Comparison of ENCODE assay signal across 1 cellular context in the genomic region with DNA sequence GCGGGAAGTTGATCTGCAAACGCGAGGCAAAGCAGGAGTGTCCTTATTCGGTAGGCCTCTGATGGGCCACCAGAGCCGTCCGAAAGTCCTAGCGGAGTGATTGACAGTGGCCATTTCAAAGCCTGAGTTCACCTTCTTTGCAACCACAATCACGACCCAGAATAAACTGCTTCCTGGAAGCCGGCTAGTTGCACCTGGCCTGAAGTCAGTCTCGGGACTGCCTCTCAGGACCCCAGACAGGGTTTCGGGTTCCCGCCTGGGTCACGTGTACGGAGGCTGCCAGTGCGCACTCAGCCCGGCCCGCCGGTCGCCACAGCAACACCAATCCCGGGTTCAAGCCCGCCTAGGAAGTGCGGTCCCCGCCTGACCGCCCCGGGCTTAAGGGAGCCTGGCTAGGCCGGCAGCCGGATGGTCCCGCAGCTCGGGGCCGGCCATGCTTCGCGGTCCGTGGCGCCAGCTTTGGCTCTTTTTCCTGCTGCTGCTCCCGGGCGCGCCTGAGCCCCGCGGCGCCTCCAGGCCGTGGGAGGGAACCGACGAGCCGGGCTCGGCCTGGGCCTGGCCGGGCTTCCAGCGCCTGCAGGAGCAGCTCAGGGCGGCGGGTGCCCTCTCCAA.
TF ChIP-seq lines count a peak whose summit lies in the region.

A gene with protein sequence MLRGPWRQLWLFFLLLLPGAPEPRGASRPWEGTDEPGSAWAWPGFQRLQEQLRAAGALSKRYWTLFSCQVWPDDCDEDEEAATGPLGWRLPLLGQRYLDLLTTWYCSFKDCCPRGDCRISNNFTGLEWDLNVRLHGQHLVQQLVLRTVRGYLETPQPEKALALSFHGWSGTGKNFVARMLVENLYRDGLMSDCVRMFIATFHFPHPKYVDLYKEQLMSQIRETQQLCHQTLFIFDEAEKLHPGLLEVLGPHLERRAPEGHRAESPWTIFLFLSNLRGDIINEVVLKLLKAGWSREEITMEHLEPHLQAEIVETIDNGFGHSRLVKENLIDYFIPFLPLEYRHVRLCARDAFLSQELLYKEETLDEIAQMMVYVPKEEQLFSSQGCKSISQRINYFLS (plus strand): TSS at position 375 of the 612 bp plus-strand sequence. CDS start 59 bp downstream, at position 434.

TF ChIP-seq in K562, 482 proteins besides CTCF, POLR2A, EP300 and RAD21 (continued from another document and continues in another):
- TF ChIP-seq PHF21A (IDR thresholded peaks at IDR 0.05; ENCODE audit: borderline replicate concordance, low read depth) (peak; percentile 92; the same call in 1 of the 2 replicates), XRCC3 (IDR thresholded peaks at IDR 0.05) (no peak), FOXM1 (IDR thresholded peaks at IDR 0.05; ENCODE audit: low read depth) (no peak), FOXM1 (CRISPR knock-in tag; IDR thresholded peaks at IDR 0.05; ENCODE audit: low read depth) (no peak; the same call in 1 of the 2 replicates), RBBP5 (IDR thresholded peaks at IDR 0.05; ENCODE audit: borderline replicate concordance, insufficient read depth, low read length, poor library complexity, severe bottlenecking) (peak; percentile 75), MTA2 (IDR thresholded peaks at IDR 0.05; ENCODE audit: low read depth) (no peak), SMARCC2 (IDR thresholded peaks at IDR 0.05; ENCODE audit: low read depth) (no peak), ZNF75A (CRISPR knock-in tag; IDR thresholded peaks at IDR 0.05) (no peak), KHSRP (IDR thresholded peaks at IDR 0.05) (no peak), HNRNPL (IDR thresholded peaks at IDR 0.05; ENCODE audit: low read depth, low read length) (no peak), SRSF1 (IDR thresholded peaks at IDR 0.05; ENCODE audit: low read depth, low read length) (no peak), DNMT1 (IDR thresholded peaks at IDR 0.05) (no peak), HNRNPLL (IDR thresholded peaks at IDR 0.05; ENCODE audit: low read depth, low read length, poor library complexity, severe bottlenecking) (peak; percentile 5), ZNF24 (IDR thresholded peaks at IDR 0.05) (no peak), ILF3 (IDR thresholded peaks at IDR 0.05; ENCODE audit: borderline replicate concordance) (no peak), ZNF696 (CRISPR knock-in tag; conservative IDR thresholded peaks at IDR 0.05) (no peak), ZBED1 (IDR thresholded peaks at IDR 0.05) (no peak), RFX1 (IDR thresholded peaks at IDR 0.05) (peak; percentile 96), ZNF12 (CRISPR knock-in tag; IDR thresholded peaks at IDR 0.05) (peak; percentile 34), CBX8 (IDR thresholded peaks at IDR 0.05; ENCODE audit: borderline replicate concordance, extremely low read depth, low read depth, low read length, poor library complexity, severe bottlenecking) (no peak), ATF7 (IDR thresholded peaks at IDR 0.05) (peak; percentile 70)
- TF ChIP-seq, protein P1, sequence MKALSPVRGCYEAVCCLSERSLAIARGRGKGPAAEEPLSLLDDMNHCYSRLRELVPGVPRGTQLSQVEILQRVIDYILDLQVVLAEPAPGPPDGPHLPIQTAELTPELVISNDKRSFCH (CRISPR knock-in tag; IDR thresholded peaks at IDR 0.05) = no peak
- TF ChIP-seq, protein P1 (tag; IDR thresholded peaks at IDR 0.05) = peak; percentile 60
- TF ChIP-seq, protein P2, sequence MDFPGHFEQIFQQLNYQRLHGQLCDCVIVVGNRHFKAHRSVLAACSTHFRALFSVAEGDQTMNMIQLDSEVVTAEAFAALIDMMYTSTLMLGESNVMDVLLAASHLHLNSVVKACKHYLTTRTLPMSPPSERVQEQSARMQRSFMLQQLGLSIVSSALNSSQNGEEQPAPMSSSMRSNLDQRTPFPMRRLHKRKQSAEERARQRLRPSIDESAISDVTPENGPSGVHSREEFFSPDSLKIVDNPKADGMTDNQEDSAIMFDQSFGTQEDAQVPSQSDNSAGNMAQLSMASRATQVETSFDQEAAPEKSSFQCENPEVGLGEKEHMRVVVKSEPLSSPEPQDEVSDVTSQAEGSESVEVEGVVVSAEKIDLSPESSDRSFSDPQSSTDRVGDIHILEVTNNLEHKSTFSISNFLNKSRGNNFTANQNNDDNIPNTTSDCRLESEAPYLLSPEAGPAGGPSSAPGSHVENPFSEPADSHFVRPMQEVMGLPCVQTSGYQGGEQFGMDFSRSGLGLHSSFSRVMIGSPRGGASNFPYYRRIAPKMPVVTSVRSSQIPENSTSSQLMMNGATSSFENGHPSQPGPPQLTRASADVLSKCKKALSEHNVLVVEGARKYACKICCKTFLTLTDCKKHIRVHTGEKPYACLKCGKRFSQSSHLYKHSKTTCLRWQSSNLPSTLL (IDR thresholded peaks at IDR 0.05) = no peak
- TF ChIP-seq, protein P3, sequence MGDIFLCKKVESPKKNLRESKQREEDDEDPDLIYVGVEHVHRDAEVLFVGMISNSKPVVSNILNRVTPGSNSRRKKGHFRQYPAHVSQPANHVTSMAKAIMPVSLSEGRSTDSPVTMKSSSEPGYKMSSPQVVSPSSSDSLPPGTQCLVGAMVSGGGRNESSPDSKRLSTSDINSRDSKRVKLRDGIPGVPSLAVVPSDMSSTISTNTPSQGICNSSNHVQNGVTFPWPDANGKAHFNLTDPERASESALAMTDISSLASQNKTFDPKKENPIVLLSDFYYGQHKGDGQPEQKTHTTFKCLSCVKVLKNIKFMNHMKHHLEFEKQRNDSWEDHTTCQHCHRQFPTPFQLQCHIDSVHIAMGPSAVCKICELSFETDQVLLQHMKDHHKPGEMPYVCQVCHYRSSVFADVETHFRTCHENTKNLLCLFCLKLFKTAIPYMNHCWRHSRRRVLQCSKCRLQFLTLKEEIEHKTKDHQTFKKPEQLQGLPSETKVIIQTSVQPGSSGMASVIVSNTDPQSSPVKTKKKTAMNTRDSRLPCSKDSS (IDR thresholded peaks at IDR 0.05; ENCODE audit: low read depth, partially characterized antibody) = no peak
- TF ChIP-seq, protein P4, sequence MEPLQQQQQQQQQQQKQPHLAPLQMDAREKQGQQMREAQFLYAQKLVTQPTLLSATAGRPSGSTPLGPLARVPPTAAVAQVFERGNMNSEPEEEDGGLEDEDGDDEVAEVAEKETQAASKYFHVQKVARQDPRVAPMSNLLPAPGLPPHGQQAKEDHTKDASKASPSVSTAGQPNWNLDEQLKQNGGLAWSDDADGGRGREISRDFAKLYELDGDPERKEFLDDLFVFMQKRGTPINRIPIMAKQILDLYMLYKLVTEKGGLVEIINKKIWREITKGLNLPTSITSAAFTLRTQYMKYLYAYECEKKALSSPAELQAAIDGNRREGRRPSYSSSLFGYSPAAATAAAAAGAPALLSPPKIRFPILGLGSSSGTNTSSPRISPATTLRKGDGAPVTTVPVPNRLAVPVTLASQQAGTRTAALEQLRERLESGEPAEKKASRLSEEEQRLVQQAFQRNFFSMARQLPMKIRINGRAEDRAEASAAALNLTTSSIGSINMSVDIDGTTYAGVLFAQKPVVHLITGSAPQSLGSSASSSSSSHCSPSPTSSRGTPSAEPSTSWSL (CRISPR knock-in tag; IDR thresholded peaks at IDR 0.05; ENCODE audit: borderline replicate concordance) = no peak
- TF ChIP-seq, protein P5, sequence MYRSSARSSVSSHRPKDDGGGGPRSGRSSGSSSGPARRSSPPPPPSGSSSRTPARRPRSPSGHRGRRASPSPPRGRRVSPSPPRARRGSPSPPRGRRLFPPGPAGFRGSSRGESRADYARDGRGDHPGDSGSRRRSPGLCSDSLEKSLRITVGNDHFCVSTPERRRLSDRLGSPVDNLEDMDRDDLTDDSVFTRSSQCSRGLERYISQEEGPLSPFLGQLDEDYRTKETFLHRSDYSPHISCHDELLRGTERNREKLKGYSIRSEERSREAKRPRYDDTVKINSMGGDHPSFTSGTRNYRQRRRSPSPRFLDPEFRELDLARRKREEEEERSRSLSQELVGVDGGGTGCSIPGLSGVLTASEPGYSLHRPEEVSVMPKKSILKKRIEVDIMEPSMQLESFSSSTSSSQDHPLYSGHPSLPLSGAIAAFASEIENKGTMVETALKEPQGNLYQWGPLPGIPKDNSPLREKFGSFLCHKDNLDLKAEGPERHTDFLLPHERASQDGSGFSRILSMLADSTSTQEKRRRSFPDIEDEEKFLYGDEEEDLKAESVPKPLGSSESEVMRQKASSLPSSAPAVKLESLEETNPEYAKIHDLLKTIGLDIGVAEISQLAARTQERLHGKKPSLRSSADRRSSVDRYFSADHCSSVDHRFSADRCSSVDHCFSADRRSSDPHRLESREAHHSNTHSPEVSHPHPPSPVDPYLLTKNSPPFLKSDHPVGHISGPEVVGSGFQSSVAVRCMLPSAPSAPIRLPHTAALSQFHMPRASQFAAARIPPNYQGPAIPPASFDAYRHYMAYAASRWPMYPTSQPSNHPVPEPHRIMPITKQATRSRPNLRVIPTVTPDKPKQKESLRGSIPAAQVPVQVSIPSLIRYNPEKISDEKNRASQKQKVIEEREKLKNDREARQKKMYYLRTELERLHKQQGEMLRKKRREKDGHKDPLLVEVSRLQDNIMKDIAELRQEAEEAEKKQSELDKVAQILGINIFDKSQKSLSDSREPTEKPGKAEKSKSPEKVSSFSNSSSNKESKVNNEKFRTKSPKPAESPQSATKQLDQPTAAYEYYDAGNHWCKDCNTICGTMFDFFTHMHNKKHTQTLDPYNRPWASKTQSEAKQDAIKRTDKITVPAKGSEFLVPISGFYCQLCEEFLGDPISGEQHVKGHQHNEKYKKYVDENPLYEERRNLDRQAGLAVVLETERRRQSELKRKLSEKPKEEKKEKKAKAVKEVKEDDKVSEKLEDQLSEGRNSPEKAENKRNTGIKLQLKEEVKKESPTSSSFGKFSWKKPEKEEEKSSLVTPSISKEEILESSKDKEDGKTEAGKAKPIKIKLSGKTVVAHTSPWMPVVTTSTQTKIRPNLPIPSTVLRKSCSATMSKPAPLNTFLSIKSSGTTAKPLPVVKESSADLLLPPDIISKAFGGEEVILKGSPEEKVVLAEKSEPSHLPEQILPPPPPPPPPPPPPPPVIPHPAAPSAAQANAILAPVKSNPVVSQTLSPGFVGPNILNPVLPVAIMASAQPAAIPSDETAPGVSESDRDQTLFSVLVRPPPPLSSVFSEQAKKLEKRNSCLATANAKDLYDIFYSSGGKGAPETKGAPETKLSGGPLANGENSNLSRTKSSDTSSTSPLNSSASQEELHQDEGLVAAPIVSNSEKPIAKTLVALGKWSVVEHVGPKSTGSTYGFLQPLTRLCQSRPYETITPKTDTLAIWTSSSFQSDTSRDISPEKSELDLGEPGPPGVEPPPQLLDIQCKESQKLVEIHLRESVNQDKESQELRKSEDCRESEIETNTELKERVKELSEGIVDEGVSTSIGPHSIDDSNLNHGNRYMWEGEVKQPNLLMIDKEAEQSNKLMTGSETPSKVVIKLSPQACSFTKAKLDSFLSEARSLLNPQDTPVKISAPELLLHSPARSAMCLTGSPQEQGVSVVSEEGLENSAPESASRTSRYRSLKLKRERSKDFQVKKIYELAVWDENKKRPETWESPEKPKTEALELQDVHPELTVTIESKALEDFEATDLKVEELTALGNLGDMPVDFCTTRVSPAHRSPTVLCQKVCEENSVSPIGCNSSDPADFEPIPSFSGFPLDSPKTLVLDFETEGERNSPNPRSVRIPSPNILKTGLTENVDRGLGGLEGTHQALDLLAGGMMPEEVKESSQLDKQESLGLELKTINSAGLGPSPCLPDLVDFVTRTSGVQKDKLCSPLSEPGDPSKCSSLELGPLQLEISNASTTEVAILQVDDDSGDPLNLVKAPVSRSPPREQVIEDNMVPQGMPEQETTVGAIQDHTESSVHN (IDR thresholded peaks at IDR 0.05; ENCODE audit: borderline replicate concordance in 1 of 2, low read depth in 1 of 2) = no peak
- TF ChIP-seq, protein P6, sequence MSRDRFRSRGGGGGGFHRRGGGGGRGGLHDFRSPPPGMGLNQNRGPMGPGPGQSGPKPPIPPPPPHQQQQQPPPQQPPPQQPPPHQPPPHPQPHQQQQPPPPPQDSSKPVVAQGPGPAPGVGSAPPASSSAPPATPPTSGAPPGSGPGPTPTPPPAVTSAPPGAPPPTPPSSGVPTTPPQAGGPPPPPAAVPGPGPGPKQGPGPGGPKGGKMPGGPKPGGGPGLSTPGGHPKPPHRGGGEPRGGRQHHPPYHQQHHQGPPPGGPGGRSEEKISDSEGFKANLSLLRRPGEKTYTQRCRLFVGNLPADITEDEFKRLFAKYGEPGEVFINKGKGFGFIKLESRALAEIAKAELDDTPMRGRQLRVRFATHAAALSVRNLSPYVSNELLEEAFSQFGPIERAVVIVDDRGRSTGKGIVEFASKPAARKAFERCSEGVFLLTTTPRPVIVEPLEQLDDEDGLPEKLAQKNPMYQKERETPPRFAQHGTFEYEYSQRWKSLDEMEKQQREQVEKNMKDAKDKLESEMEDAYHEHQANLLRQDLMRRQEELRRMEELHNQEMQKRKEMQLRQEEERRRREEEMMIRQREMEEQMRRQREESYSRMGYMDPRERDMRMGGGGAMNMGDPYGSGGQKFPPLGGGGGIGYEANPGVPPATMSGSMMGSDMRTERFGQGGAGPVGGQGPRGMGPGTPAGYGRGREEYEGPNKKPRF (IDR thresholded peaks at IDR 0.05; ENCODE audit: low read depth, low read length) = no peak
- TF ChIP-seq, protein P7, sequence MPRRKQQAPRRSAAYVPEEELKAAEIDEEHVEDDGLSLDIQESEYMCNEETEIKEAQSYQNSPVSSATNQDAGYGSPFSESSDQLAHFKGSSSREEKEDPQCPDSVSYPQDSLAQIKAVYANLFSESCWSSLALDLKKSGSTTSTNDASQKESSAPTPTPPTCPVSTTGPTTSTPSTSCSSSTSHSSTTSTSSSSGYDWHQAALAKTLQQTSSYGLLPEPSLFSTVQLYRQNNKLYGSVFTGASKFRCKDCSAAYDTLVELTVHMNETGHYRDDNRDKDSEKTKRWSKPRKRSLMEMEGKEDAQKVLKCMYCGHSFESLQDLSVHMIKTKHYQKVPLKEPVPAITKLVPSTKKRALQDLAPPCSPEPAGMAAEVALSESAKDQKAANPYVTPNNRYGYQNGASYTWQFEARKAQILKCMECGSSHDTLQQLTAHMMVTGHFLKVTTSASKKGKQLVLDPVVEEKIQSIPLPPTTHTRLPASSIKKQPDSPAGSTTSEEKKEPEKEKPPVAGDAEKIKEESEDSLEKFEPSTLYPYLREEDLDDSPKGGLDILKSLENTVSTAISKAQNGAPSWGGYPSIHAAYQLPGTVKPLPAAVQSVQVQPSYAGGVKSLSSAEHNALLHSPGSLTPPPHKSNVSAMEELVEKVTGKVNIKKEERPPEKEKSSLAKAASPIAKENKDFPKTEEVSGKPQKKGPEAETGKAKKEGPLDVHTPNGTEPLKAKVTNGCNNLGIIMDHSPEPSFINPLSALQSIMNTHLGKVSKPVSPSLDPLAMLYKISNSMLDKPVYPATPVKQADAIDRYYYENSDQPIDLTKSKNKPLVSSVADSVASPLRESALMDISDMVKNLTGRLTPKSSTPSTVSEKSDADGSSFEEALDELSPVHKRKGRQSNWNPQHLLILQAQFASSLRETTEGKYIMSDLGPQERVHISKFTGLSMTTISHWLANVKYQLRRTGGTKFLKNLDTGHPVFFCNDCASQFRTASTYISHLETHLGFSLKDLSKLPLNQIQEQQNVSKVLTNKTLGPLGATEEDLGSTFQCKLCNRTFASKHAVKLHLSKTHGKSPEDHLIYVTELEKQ (CRISPR knock-in tag; IDR thresholded peaks at IDR 0.05) = no peak
